ENCODE assay signal across 29 cellular contexts in the genomic region with DNA sequence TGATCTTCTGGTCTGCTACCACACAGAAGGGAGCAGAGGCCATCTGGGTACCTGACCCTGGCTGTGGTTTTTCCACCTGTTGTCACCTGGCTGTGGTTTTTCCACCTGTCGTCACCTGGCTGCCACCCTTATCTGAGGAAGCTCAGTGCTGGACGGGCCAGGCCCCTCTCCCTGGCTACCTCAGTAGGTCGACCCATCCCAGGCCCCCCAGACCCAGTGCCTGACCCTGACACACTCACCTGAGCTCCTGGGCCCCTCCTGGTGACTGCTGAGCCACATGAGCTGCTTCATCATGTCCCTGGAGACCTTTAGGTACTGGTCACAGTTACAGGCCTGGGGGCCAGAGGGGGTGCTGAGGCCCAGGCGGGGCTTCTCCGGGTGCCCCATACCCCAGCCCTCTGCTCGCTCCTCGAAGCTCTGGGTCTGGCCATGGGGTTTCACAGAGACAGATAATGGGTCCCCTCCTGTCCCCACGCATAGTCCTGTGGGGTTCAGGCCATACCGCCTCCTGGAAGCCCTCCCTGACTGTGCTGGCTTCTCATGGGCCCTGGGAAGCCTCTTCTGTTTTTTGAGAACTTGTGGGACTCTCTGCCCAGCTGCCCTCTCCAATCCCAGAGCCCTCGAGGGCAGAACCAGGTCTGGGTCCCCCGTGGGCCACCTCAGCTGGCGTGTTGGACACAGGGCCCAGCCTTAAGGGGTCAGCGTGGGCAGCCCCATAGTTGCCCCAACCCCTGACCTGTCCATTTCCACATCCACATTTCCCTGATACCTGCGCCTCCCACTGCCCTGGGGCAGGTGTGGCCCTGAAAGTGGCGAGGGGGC. TPM values are rescaled to one million over a fixed set of nuclear protein-coding genes. Genes with fewer than 3 reads are reported as not detected.
DNase-seq lines count a peak whose midpoint lies in the region; ATAC-seq and TF ChIP-seq lines count a peak whose summit lies in the region.
"Had no signal": no experiment of that assay in that cellular context is flagged by ENCODE, and none has a peak within 500 bp of the region (broad histone marks: within the 10 kb centered on the region; RNA-seq: fewer than 3 reads in every experiment).

No MANE protein-coding gene starts in this region.

- H3K36me3 Mint-ChIP-seq in activated naive CD4-positive, alpha-beta T cell treated with anti-CD3 and anti-CD28 coated beads, Interleukin-2, amount 10 ng/mL, durations not matched to agents 7 days and 5 days, result no peaks in the 10 kb centered on the region
- H3K36me3 Mint-ChIP-seq: IgD-negative memory B cell; stimulated activated effector memory CD8-positive, alpha-beta T cell treated with anti-CD3 and anti-CD28 coated beads, Interleukin-12 subunit alpha, Interleukin-12 subunit beta, amount 100 ng/mL, for 72 hours; T-cell had no signal

- TF ChIP-seq POLR2A in suprapubic skin (IDR thresholded peaks at IDR 0.05), result no peak

- H3K4me3 ChIP-seq in suprapubic skin, result no peak overlapping the region
- H3K4me3 ChIP-seq: BLaER1, coronary artery, smooth muscle cell, testis had no signal

- no peak overlapping the region for H3K4me3 Mint-ChIP-seq in activated naive CD4-positive, alpha-beta T cell treated with anti-CD3 and anti-CD28 coated beads, Interleukin-2, amount 10 ng/mL, durations not matched to agents 7 days and 5 days
- H3K4me3 Mint-ChIP-seq in stimulated activated naive CD8-positive, alpha-beta T cell treated with anti-CD3 and anti-CD28 coated beads, Interleukin-15, amount 100 ng/mL, for 72 hours, result no peak overlapping the region
- H3K4me3 Mint-ChIP-seq: activated CD8-positive, alpha-beta T cell treated with anti-CD3 and anti-CD28 coated beads for 36 hours; endodermal cell; stimulated activated effector memory CD8-positive, alpha-beta T cell treated with anti-CD3 and anti-CD28 coated beads, Interleukin-12 subunit alpha, Interleukin-12 subunit beta, amount 100 ng/mL, for 72 hours; T-cell had no signal

- H3K4me1 Mint-ChIP-seq in activated naive CD4-positive, alpha-beta T cell treated with anti-CD3 and anti-CD28 coated beads, Interleukin-2, amount 10 ng/mL, durations not matched to agents 7 days and 5 days, result peaks cover 16% of the 10 kb centered on the region
- H3K4me1 Mint-ChIP-seq in stimulated activated naive CD8-positive, alpha-beta T cell treated with anti-CD3 and anti-CD28 coated beads, Interleukin-15, amount 100 ng/mL, for 72 hours, result peaks cover 32% of the 10 kb centered on the region

- peaks cover 19% of the 10 kb centered on the region for H3K27me3 ChIP-seq in foreskin keratinocyte
- peaks cover 9% of the 10 kb centered on the region for H3K27me3 ChIP-seq in suprapubic skin
- H3K27me3 ChIP-seq: BLaER1, testis had no signal

- no peak for TF ChIP-seq CTCF in foreskin keratinocyte (conservative IDR thresholded peaks at IDR 0.05)
- no peak for TF ChIP-seq CTCF in suprapubic skin (IDR thresholded peaks at IDR 0.05)

- H3K9me3 ChIP-seq in suprapubic skin, result no peaks in the 10 kb centered on the region
- H3K9me3 ChIP-seq: BLaER1, testis had no signal

- DNase-seq in activated naive CD4-positive, alpha-beta T cell treated with anti-CD3 and anti-CD28 coated beads, Interleukin-2, amount 10 ng/mL, durations not matched to agents 7 days and 5 days, result no peak
- no peak for DNase-seq in activated naive CD4-positive, alpha-beta T cell treated with anti-CD3 and anti-CD28 coated beads, Interleukin-2, amount 50 U/mL, for 16 hours
- DNase-seq in RPMI8226, result peak; percentile 58
- no peak for DNase-seq in foreskin keratinocyte
- DNase-seq in suprapubic skin (ENCODE audit: low spot score in 2 of 2), result peak in 1 of 2 donors; percentile 59
- DNase-seq in stimulated activated naive CD8-positive, alpha-beta T cell treated with anti-CD3 and anti-CD28 coated beads, Interleukin-15, amount 100 ng/mL, for 72 hours, result no peak
- DNase-seq in GOT3 (lab: John Stamatoyannopoulos, UW), result no peak
- DNase-seq: ACHN; activated CD4-positive, CD25-positive, alpha-beta regulatory T cell; activated CD8-positive, alpha-beta T cell treated with anti-CD3 and anti-CD28 coated beads for 36 hours; activated naive CD4-positive, alpha-beta T cell treated with Interleukin-2 at 50 U/mL for 16 hours; activated T-cell treated with anti-CD3 and anti-CD28 coated beads, Interleukin-2, amount 50 U/mL, for 1 hour; EL; kidney glomerular epithelial cell; NCI-H1105 treated with DMSO at 0.1 percent for 48 hours; NCI-H2081; NCI-H82; T-cell; testis had no signal

- ATAC-seq in foreskin keratinocyte (no peak), HG03025 (IDR thresholded peaks at IDR 0.05; ENCODE audit: low FRiP score, unreplicated experiment) (no peak)
- no peak for ATAC-seq in stimulated activated naive CD8-positive, alpha-beta T cell treated with anti-CD3 and anti-CD28 coated beads, Interleukin-15, amount 100 ng/mL, for 72 hours
- ATAC-seq: activated CD8-positive, alpha-beta T cell treated with anti-CD3 and anti-CD28 coated beads for 36 hours; stimulated activated effector memory CD8-positive, alpha-beta T cell treated with anti-CD3 and anti-CD28 coated beads, Interleukin-12 subunit alpha, Interleukin-12 subunit beta, amount 100 ng/mL, for 72 hours; T-cell had no signal

- H3K36me3 ChIP-seq in suprapubic skin, result no peaks in the 10 kb centered on the region
- H3K36me3 ChIP-seq: BLaER1 had no signal

- peaks cover 40% of the 10 kb centered on the region for H3K27me3 Mint-ChIP-seq in activated naive CD4-positive, alpha-beta T cell treated with anti-CD3 and anti-CD28 coated beads, Interleukin-2, amount 10 ng/mL, durations not matched to agents 7 days and 5 days
- peaks cover 9% of the 10 kb centered on the region for H3K27me3 Mint-ChIP-seq in stimulated activated naive CD8-positive, alpha-beta T cell treated with anti-CD3 and anti-CD28 coated beads, Interleukin-15, amount 100 ng/mL, for 72 hours
- H3K27me3 Mint-ChIP-seq: activated CD8-positive, alpha-beta T cell treated with anti-CD3 and anti-CD28 coated beads for 36 hours; IgD-negative memory B cell had no signal

- H3K4me1 ChIP-seq in foreskin keratinocyte, result peaks cover 21% of the 10 kb centered on the region
- H3K4me1 ChIP-seq in suprapubic skin, result peaks cover 86% of the 10 kb centered on the region

- CTCF ChIA-PET in activated naive CD4-positive, alpha-beta T cell treated with anti-CD3 and anti-CD28 coated beads, Interleukin-2, amount 10 ng/mL, durations not matched to agents 7 days and 5 days (lab: Charles Lee), result no interaction called here

- H3K27ac ChIP-seq in foreskin keratinocyte (peak overlapping the region; percentile 99), suprapubic skin (peak overlapping the region; percentile 91)
- H3K27ac ChIP-seq: BLaER1, coronary artery, testis had no signal

- H3K9me3 Mint-ChIP-seq in activated naive CD4-positive, alpha-beta T cell treated with anti-CD3 and anti-CD28 coated beads, Interleukin-2, amount 10 ng/mL, durations not matched to agents 7 days and 5 days, result no peaks in the 10 kb centered on the region
- no peaks in the 10 kb centered on the region for H3K9me3 Mint-ChIP-seq in stimulated activated naive CD8-positive, alpha-beta T cell treated with anti-CD3 and anti-CD28 coated beads, Interleukin-15, amount 100 ng/mL, for 72 hours
- H3K9me3 Mint-ChIP-seq: activated CD8-positive, alpha-beta T cell treated with anti-CD3 and anti-CD28 coated beads for 36 hours; endodermal cell; IgD-negative memory B cell; stimulated activated effector memory CD8-positive, alpha-beta T cell treated with anti-CD3 and anti-CD28 coated beads, Interleukin-12 subunit alpha, Interleukin-12 subunit beta, amount 100 ng/mL, for 72 hours; T-cell had no signal

- no peak for TF ChIP-seq EP300 in suprapubic skin (IDR thresholded peaks at IDR 0.05)

- 87% methylated on average over 8 of the region's 15 CpGs for WGBS in suprapubic skin

- H3K27ac Mint-ChIP-seq in activated naive CD4-positive, alpha-beta T cell treated with anti-CD3 and anti-CD28 coated beads, Interleukin-2, amount 10 ng/mL, durations not matched to agents 7 days and 5 days, result peak overlapping the region; percentile 7
- no peak overlapping the region for H3K27ac Mint-ChIP-seq in stimulated activated naive CD8-positive, alpha-beta T cell treated with anti-CD3 and anti-CD28 coated beads, Interleukin-15, amount 100 ng/mL, for 72 hours
- H3K27ac Mint-ChIP-seq: activated CD8-positive, alpha-beta T cell treated with anti-CD3 and anti-CD28 coated beads for 36 hours; endodermal cell; stimulated activated effector memory CD8-positive, alpha-beta T cell treated with anti-CD3 and anti-CD28 coated beads, Interleukin-12 subunit alpha, Interleukin-12 subunit beta, amount 100 ng/mL, for 72 hours; T-cell had no signal

RNA-seq across cellular contexts. Expression of gene NRARP, which starts 7.5 kb away (rescaled TPM):
- 0.81 and 1.1 TPM in 2 replicates for total RNA-seq in foreskin keratinocyte
- 0.76 and 0.96 TPM in 2 replicates for polyA plus RNA-seq in foreskin keratinocyte
- 10 to 100 TPM; 25.3 to 69.0 (median 65.5) TPM for total RNA-seq in suprapubic skin
- total RNA-seq: fibroblast of lung, M059J had no signal
- polyA plus RNA-seq: IgD-negative memory B cell had no signal

RNA-seq across cellular contexts. Expression of gene TOR4A, which starts 32.1 kb away (rescaled TPM):
- total RNA-seq in foreskin keratinocyte (15.8 and 19.9 TPM in 2 replicates), suprapubic skin (1 to 10 TPM; 3.5 to 9.2 (median 4.4) TPM)
- 11.8 and 15.7 TPM in 2 replicates for polyA plus RNA-seq in foreskin keratinocyte

RNA-seq across cellular contexts. Expression of gene NELFB, which starts 54.5 kb away (rescaled TPM):
- 47.5 and 51.3 TPM in 2 replicates for total RNA-seq in foreskin keratinocyte
- polyA plus RNA-seq in foreskin keratinocyte, result 50.3 and 54.3 TPM in 2 replicates
- 10 to 100 TPM; 45.0 to 54.2 (median 50.9) TPM for total RNA-seq in suprapubic skin

RNA-seq across cellular contexts. Expression of gene STPG3, which starts 58.5 kb away (rescaled TPM):
- total RNA-seq in foreskin keratinocyte (not detected in 2 replicates), suprapubic skin (1 to 10 TPM in 1 of 4 donors, not detected in 3; 1.2 TPM)
- not detected in 2 replicates for polyA plus RNA-seq in foreskin keratinocyte
- total RNA-seq: activated CD8-positive, alpha-beta T cell treated with anti-CD3 and anti-CD28 coated beads for 36 hours; endodermal cell; fibroblast of lung; lung microvascular endothelial cell; M059J; smooth muscle cell had no signal
- polyA plus RNA-seq: fibroblast of lung, IgD-negative memory B cell, smooth muscle cell had no signal

Comparison
In these comparisons a context has a peak if more than half of its experiments do, and no peak if none do; other contexts are left out.
1. RNA of gene NRARP, which starts 7.5 kb away (total RNA-seq): 25.3 to 69.0 TPM in suprapubic skin; 0.81 to 1.1 TPM in foreskin keratinocyte; every median in the first group is over 10 times any median in the second.